8 cellular contexts compared by ENCODE assay signal in genomic region chr17:80833952-80834895, GRCh38.
DNase-seq lines count a peak whose midpoint lies in the region; ATAC-seq and TF ChIP-seq lines count a peak whose summit lies in the region.

No MANE protein-coding gene starts in this region.

- peaks cover 47% of the 10 kb centered on the region for H3K4me1 Mint-ChIP-seq in T-helper 2 cell treated with Interferon-gamma antibody and Interleukin-4, amounts not matched to agents 5 μg/mL and 100 μg/mL, for 36 hours (ENCODE audit: low read depth)

- peak overlapping the region; percentile 86 for H3K9ac ChIP-seq in adipocyte (ENCODE audit: low read length)

- H3K27me3 Mint-ChIP-seq in T-helper 2 cell treated with Interferon-gamma antibody and Interleukin-4, amounts not matched to agents 5 μg/mL and 100 μg/mL, for 36 hours (ENCODE audit: low read depth): no peaks in the 10 kb centered on the region

- peak overlapping the region; percentile 67 for H3K4me3 Mint-ChIP-seq in T-helper 2 cell treated with Interferon-gamma antibody and Interleukin-4, amounts not matched to agents 5 μg/mL and 100 μg/mL, for 36 hours

- H3K27ac Mint-ChIP-seq in T-helper 2 cell treated with Interferon-gamma antibody and Interleukin-4, amounts not matched to agents 5 μg/mL and 100 μg/mL, for 36 hours: peak overlapping the region; percentile 94

- H3K27ac ChIP-seq in testis: peak overlapping the region; percentile 63 to 75

- H3K36me3 ChIP-seq in adipocyte (ENCODE audit: control insufficient read depth, insufficient read depth, low read length, severe bottlenecking) (peaks cover 4% of the 10 kb centered on the region), testis (ENCODE audit: low read depth, missing control alignments) (no peaks in the 10 kb centered on the region)

- peaks cover 25% of the 10 kb centered on the region for H3K4me1 ChIP-seq in adipocyte (ENCODE audit: control insufficient read depth, insufficient read depth, low read length)
- H3K4me1 ChIP-seq in testis: peaks cover 5% of the 10 kb centered on the region

- H3K9me3 Mint-ChIP-seq in T-helper 2 cell treated with Interferon-gamma antibody and Interleukin-4, amounts not matched to agents 5 μg/mL and 100 μg/mL, for 36 hours: no peaks in the 10 kb centered on the region

- no peak for DNase-seq in T-helper 2 cell treated with Interferon-gamma antibody and Interleukin-4, amounts not matched to agents 5 μg/mL and 100 μg/mL, for 36 hours (ENCODE audit: low spot score)
- no peak for DNase-seq in T-helper 2 cell
- peak; percentile 78 for DNase-seq in adipocyte (ENCODE audit: low read depth)
- DNase-seq in iris pigment epithelial cell (ENCODE audit: low read depth): peak; percentile 83
- peak; percentile 60 for DNase-seq in testis
- DNase-seq in cortex of kidney (lab: John Stamatoyannopoulos, UW): no peak

- ATAC-seq in HG02588 (IDR thresholded peaks at IDR 0.05; ENCODE audit: unreplicated experiment) (no peak), GM19035 (IDR thresholded peaks at IDR 0.05; ENCODE audit: unreplicated experiment) (no peak)

- 60 to 63% methylated on average over 35 to 42 of the region's 42 CpGs for WGBS in testis, 2 donors

- no peak for TF ChIP-seq CTCF in testis (IDR thresholded peaks at IDR 0.05)

- intact Hi-C loops in testis (cut with DNase I; ENCODE audit: low total_unique reads): no loop called here

- H3K9me3 ChIP-seq in adipocyte (ENCODE audit: control insufficient read depth, low read length) (no peaks in the 10 kb centered on the region), testis (no peaks in the 10 kb centered on the region)

- TF ChIP-seq POLR2A in testis (IDR thresholded peaks at IDR 0.05): no peak

- H3K36me3 Mint-ChIP-seq in T-helper 2 cell treated with Interferon-gamma antibody and Interleukin-4, amounts not matched to agents 5 μg/mL and 100 μg/mL, for 36 hours (ENCODE audit: low read depth): peaks cover 35% of the 10 kb centered on the region

- H3K4me3 ChIP-seq in adipocyte (ENCODE audit: low read length) (peak overlapping the region; percentile 82), testis (no peak overlapping the region)

- no peaks in the 10 kb centered on the region for H3K27me3 ChIP-seq in adipocyte (replicated peaks; ENCODE audit: control insufficient read depth, insufficient read depth, low read length)
- H3K27me3 ChIP-seq in testis: no peaks in the 10 kb centered on the region

Comparison
In these comparisons a context has a peak if more than half of its experiments do, and no peak if none do; other contexts are left out.
1. DNase-seq: peak in adipocyte (single experiment), iris pigment epithelial cell (single experiment) and testis (single experiment); none in T-helper 2 cell treated with Interferon-gamma antibody and Interleukin-4, amounts not matched to agents 5 μg/mL and 100 μg/mL, for 36 hours (single experiment), T-helper 2 cell (0 of 5) and cortex of kidney (single experiment).